8 cellular contexts compared by ENCODE assay signal in the genomic region with DNA sequence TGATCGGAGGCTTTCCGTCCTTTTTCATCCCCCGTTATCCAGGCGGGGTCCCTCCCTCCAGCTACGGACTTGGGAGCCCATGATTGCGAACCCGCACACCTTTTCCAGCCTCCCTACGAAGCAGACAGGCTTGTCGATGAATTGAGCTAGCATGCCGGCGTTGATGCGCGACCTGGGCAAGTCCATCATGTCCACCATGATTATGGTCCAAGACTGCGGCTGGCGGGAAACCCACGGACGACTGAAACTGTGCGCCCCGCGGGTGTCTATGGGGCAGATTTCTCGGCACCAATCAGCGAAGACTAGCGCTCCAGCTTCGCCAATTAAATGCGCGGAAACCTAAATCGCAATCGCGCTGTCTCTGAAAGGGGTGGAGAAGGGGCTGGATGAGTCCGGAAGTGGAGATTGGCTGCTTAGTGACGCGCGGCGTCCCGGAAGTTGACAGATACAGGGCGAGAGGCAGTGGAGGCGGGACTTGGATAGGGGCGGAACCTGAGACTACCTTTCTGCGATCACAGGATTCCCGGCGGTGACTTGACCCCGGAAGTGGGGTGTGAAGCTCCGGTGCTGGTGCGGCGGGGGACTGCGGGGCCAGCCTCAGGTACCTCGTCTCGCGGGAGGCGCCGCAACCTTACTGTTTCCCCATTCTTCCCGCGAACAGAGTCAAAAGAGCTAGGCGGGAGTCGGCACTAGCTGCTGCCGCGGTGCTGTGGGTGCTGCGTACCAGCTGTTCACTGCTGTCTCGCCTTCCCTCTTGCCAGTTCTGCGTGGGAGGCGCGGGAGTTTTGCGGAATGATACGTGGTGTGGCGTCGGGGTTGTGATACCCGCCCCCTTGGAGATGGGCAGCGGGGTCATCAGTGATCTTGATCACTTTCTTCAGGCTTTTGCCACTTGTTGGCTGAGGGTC. TPM values are rescaled to one million over a fixed set of nuclear protein-coding genes. Genes with fewer than 3 reads are reported as not detected.
DNase-seq lines count a peak whose midpoint lies in the region; ATAC-seq lines count a peak whose summit lies in the region.

A gene (plus strand): TSS at position 532 of the 908 bp plus-strand sequence. CDS start 32,620 bp downstream, outside the sequence.

- H3K4me3 ChIP-seq in effector memory CD4-positive, alpha-beta T cell (ENCODE audit: insufficient read depth, low read depth, low read length, poor library complexity, severe bottlenecking): peak within 1 kb of the TSS; percentile 86

- no peaks in the 10 kb centered on the region for H3K9me3 ChIP-seq in effector memory CD4-positive, alpha-beta T cell (ENCODE audit: control insufficient read depth, low read length)

- ATAC-seq in GM21360 (IDR thresholded peaks at IDR 0.05; ENCODE audit: unreplicated experiment): peak; percentile 97

- peak; percentile 100 for DNase-seq in COLO668 (lab: John Stamatoyannopoulos, UW; ENCODE audit: unreplicated experiment)
- DNase-seq in HT1080 (ENCODE audit: low read depth): peak; percentile 99
- peak; percentile 99 for DNase-seq in NOMO-1 treated with DMSO at 0.1 percent for 48 hours (lab: John Stamatoyannopoulos, UW; ENCODE audit: unreplicated experiment)
- DNase-seq in activated CD8-positive, alpha-beta memory T cell treated with anti-CD3 and anti-CD28 coated beads for 4 hours (ENCODE audit: low read depth in 2 of 2): peak; percentile 92 to 98
- DNase-seq in effector memory CD4-positive, alpha-beta T cell: peak; percentile 97 to 99 (median 99)
- peak; percentile 100 for DNase-seq in medulla oblongata (ENCODE audit: extremely low spot score)
- peak; percentile 95 for DNase-seq in stimulated activated CD8-positive, alpha-beta memory T cell treated with anti-CD3 and anti-CD28 coated beads, Interleukin-12 subunit alpha, Interleukin-12 subunit beta, amount 100 ng/mL, for 1 hour (ENCODE audit: low read depth)

- peaks cover 2% of the 10 kb centered on the region for H3K36me3 ChIP-seq in effector memory CD4-positive, alpha-beta T cell (ENCODE audit: control insufficient read depth, insufficient read depth, low read length)

- H3K27ac ChIP-seq in effector memory CD4-positive, alpha-beta T cell (ENCODE audit: insufficient read depth, low read length, poor library complexity, severe bottlenecking): peak within 1 kb of the TSS; percentile 94

- no peaks in the 10 kb centered on the region for H3K27me3 ChIP-seq in effector memory CD4-positive, alpha-beta T cell (replicated peaks; ENCODE audit: control insufficient read depth, insufficient read depth, low read length, poor library complexity, severe bottlenecking)

- peaks cover 8% of the 10 kb centered on the region for H3K4me1 ChIP-seq in effector memory CD4-positive, alpha-beta T cell (ENCODE audit: control insufficient read depth, insufficient read depth, low read length, poor library complexity, severe bottlenecking)

RNA-seq across cellular contexts. Expression of the gene that starts here (rescaled TPM):
- total RNA-seq in HT1080 (2014; rRNA removed; shearing (Covaris generic)): 6.5 and 12.2 TPM in 2 replicates
- 13.9 and 16.4 TPM in 2 replicates for polyA plus RNA-seq in HT1080 (2015; cell fraction: cytosol; rRNA removed)
- 5.3 and 7.3 TPM in 2 replicates for polyA plus RNA-seq in HT1080 (2015; cell fraction: nucleus; rRNA removed)

Comparison
In these comparisons a context has a peak if more than half of its experiments do, and no peak if none do; other contexts are left out.
1. Peak in every context shown above with its lines: DNase-seq, ATAC-seq, H3K4me3 ChIP-seq and H3K27ac ChIP-seq.